8 cellular contexts compared by ENCODE assay signal in genomic region chr9:89483592-89484474, GRCh38. TPM values are rescaled to one million over a fixed set of nuclear protein-coding genes. Genes with fewer than 3 reads are reported as not detected.
A peak's percentile ranks its signal among the peaks of the same experiment; 100 is the strongest.
DNase-seq lines count a peak whose midpoint lies in the region; ATAC-seq, FAIRE-seq and TF ChIP-seq lines count a peak whose summit lies in the region.

No MANE protein-coding gene starts in this region.

- FAIRE-seq in HTR-8/SVneo (lab: Jason Lieb, UNC), result no peak

- in situ Hi-C loops in G401 (cut with HindIII; ENCODE audit: low sequenced_read_pairs), result no loop called here

- DNase-seq in G401 (ENCODE audit: low spot score), result peak; percentile 47
- DNase-seq in NB4 (ENCODE audit: low read depth), result peak; percentile 72
- DNase-seq in activated naive CD8-positive, alpha-beta T cell treated with anti-CD3 and anti-CD28 coated beads, Interleukin-2, amount 10 ng/mL, durations not matched to agents 7 days and 5 days, result peak; percentile 77
- peak; percentile 60 for DNase-seq in stimulated activated CD4-positive, alpha-beta T cell treated with anti-CD3 and anti-CD28 coated beads, Interleukin-12 subunit alpha, Interleukin-12 subunit beta, amount 100 ng/mL, for 24 hours (ENCODE audit: low read depth in 2 of 2)
- DNase-seq in omental fat pad (ENCODE audit: low spot score), result no peak
- no peak for DNase-seq in NCI-H510A (lab: John Stamatoyannopoulos, UW)
- DNase-seq in HTR-8/SVneo (ENCODE audit: insufficient read length, low spot score), result no peak

- peak overlapping the region; percentile 93 for H3K27ac Mint-ChIP-seq in activated naive CD8-positive, alpha-beta T cell treated with anti-CD3 and anti-CD28 coated beads, Interleukin-2, amount 10 ng/mL, durations not matched to agents 7 days and 5 days

- H3K4me3 Mint-ChIP-seq in activated naive CD8-positive, alpha-beta T cell treated with anti-CD3 and anti-CD28 coated beads, Interleukin-2, amount 10 ng/mL, durations not matched to agents 7 days and 5 days, result peak overlapping the region; percentile 86

- peaks cover 82% of the 10 kb centered on the region for H3K4me1 Mint-ChIP-seq in activated naive CD8-positive, alpha-beta T cell treated with anti-CD3 and anti-CD28 coated beads, Interleukin-2, amount 10 ng/mL, durations not matched to agents 7 days and 5 days

- H3K36me3 Mint-ChIP-seq in activated naive CD8-positive, alpha-beta T cell treated with anti-CD3 and anti-CD28 coated beads, Interleukin-2, amount 10 ng/mL, durations not matched to agents 7 days and 5 days, result peaks cover 51% of the 10 kb centered on the region

- H3K9me3 Mint-ChIP-seq in activated naive CD8-positive, alpha-beta T cell treated with anti-CD3 and anti-CD28 coated beads, Interleukin-2, amount 10 ng/mL, durations not matched to agents 7 days and 5 days, result no peaks in the 10 kb centered on the region

- TF ChIP-seq POLR2A in NB4 (IDR thresholded peaks at IDR 0.05; ENCODE audit: extremely low read depth, insufficient read length), result no peak

- no peaks in the 10 kb centered on the region for H3K27me3 Mint-ChIP-seq in activated naive CD8-positive, alpha-beta T cell treated with anti-CD3 and anti-CD28 coated beads, Interleukin-2, amount 10 ng/mL, durations not matched to agents 7 days and 5 days

- ATAC-seq in GM21717 (IDR thresholded peaks at IDR 0.05; ENCODE audit: unreplicated experiment) (peak; percentile 61), omental fat pad (ENCODE audit: low FRiP score) (no peak)
- ATAC-seq in activated naive CD8-positive, alpha-beta T cell treated with anti-CD3 and anti-CD28 coated beads, Interleukin-2, amount 10 ng/mL, durations not matched to agents 7 days and 5 days (ENCODE audit: low read depth), result peak; percentile 74

- POLR2A ChIA-PET in activated naive CD8-positive, alpha-beta T cell treated with anti-CD3 and anti-CD28 coated beads, Interleukin-2, amount 10 ng/mL, durations not matched to agents 7 days and 5 days (lab: Charles Lee), result interaction anchor here (0.8 to 3.4 kb wide), 11 partner anchors 8 to 65 kb away, joined by 3 to 15 read pairs (median 4); partner anchors contain the start of gene SEMA4D

- TF ChIP-seq CTCF in NB4 (IDR thresholded peaks at IDR 0.05; ENCODE audit: low read depth, low read length) (no peak), omental fat pad (IDR thresholded peaks at IDR 0.05) (no peak)

- H3K4me3 ChIP-seq in NB4 (ENCODE audit: low read depth, low read length), result peak overlapping the region; percentile 97

RNA-seq across cellular contexts. Expression of gene SEMA4D, which starts 14.1 kb away (rescaled TPM):
- total RNA-seq in G401 (2014; rRNA removed; shearing (Covaris generic)), result 2.2 and 2.3 TPM in 2 replicates
- total RNA-seq in activated naive CD8-positive, alpha-beta T cell treated with anti-CD3 and anti-CD28 coated beads, Interleukin-2, amount 10 ng/mL, durations not matched to agents 7 days and 5 days, result 100 to 1,000 TPM; 370 to 391 TPM
- 10 to 100 TPM; 14.2 to 49.5 (median 18.3) TPM for total RNA-seq in omental fat pad

Comparison
In these comparisons a context has a peak if more than half of its experiments do, and no peak if none do; other contexts are left out.
1. DNase-seq: peak in G401 (single experiment), NB4 (single experiment), activated naive CD8-positive, alpha-beta T cell treated with anti-CD3 and anti-CD28 coated beads, Interleukin-2, amount 10 ng/mL, durations not matched to agents 7 days and 5 days (single experiment) and stimulated activated CD4-positive, alpha-beta T cell treated with anti-CD3 and anti-CD28 coated beads, Interleukin-12 subunit alpha, Interleukin-12 subunit beta, amount 100 ng/mL, for 24 hours (2 of 2); none in omental fat pad (single experiment), NCI-H510A (single experiment) and HTR-8/SVneo (single experiment).
2. RNA of gene SEMA4D, which starts 14.1 kb away (total RNA-seq): 370 to 391 TPM in activated naive CD8-positive, alpha-beta T cell treated with anti-CD3 and anti-CD28 coated beads, Interleukin-2, amount 10 ng/mL, durations not matched to agents 7 days and 5 days; 14.2 to 49.5 TPM in omental fat pad and 2.2 to 2.3 TPM in G401; every median in the first group is over 4 times any median in the second.